8 cellular contexts compared by ENCODE assay signal in genomic region chr19:18274776-18275356, GRCh38. TPM values are rescaled to one million over a fixed set of nuclear protein-coding genes. Genes with fewer than 3 reads are reported as not detected.
DNase-seq lines count a peak whose midpoint lies in the region; ATAC-seq and TF ChIP-seq lines count a peak whose summit lies in the region.

No MANE protein-coding gene starts in this region.

- no peaks in the 10 kb centered on the region for H3K9me3 Mint-ChIP-seq in type B pancreatic cell

- H3K9ac ChIP-seq in colonic mucosa (ENCODE audit: low read depth in 2 of 2, low read length in 2 of 2): peak overlapping the region; percentile 0 to 49

- H3K4me1 Mint-ChIP-seq in type B pancreatic cell (ENCODE audit: unreplicated experiment): peaks cover 5% of the 10 kb centered on the region

- peaks cover 21% of the 10 kb centered on the region for H3K4me1 ChIP-seq in colonic mucosa

- intact Hi-C loops in colonic mucosa (cut with DNase I): no loop called here

- H3K27ac Mint-ChIP-seq in type B pancreatic cell: peak overlapping the region; percentile 82

- H3K4me3 ChIP-seq in colonic mucosa: no peak overlapping the region

- peak overlapping the region; percentile 71 for H3K27ac ChIP-seq in colonic mucosa

- H3K27me3 ChIP-seq in colonic mucosa: no peaks in the 10 kb centered on the region

- peaks cover 4% of the 10 kb centered on the region for H3K27me3 Mint-ChIP-seq in type B pancreatic cell

- DNase-seq in GM04504 (ENCODE audit: low read depth) (peak; percentile 83), OCI-M1 (lab: John Stamatoyannopoulos, UW) (peak; percentile 89), colonic mucosa (peak; percentile 92), lung microvascular endothelial cell (ENCODE audit: low read depth in 2 of 2) (peak; percentile 87), type B pancreatic cell (ENCODE audit: extremely low spot score, unreplicated experiment) (no peak), NCI-H748 treated with DMSO at 0.1 percent for 48 hours (lab: John Stamatoyannopoulos, UW) (no peak)

- H3K9me3 ChIP-seq in colonic mucosa: no peaks in the 10 kb centered on the region

- peaks cover 3% of the 10 kb centered on the region for H3K36me3 ChIP-seq in colonic mucosa

- no peak overlapping the region for H3K4me3 Mint-ChIP-seq in type B pancreatic cell

- TF ChIP-seq CTCF in colonic mucosa (IDR thresholded peaks at IDR 0.05) (no peak), type B pancreatic cell (conservative IDR thresholded peaks at IDR 0.05) (no peak)

- peaks cover 8% of the 10 kb centered on the region for H3K36me3 Mint-ChIP-seq in type B pancreatic cell

- ATAC-seq in HG02678 (IDR thresholded peaks at IDR 0.05; ENCODE audit: unreplicated experiment) (no peak), GM21786 (IDR thresholded peaks at IDR 0.05; ENCODE audit: unreplicated experiment) (no peak)

RNA-seq across cellular contexts. Expression of gene IQCN, which starts 0.6 kb away (rescaled TPM):
- total RNA-seq in colonic mucosa (1 to 10 TPM; 1.7 to 3.0 TPM), lung microvascular endothelial cell (under 0.01 TPM in 2 replicates), type B pancreatic cell (ENCODE audit: low replicate concordance) (7.8 and 10.2 TPM in 2 replicates)

RNA-seq across cellular contexts. Expression of gene JUND, which starts 6.6 kb away (rescaled TPM):
- 100 to 1,000 TPM; 177 to 418 TPM for total RNA-seq in colonic mucosa
- 55.4 and 117 TPM in 2 replicates for total RNA-seq in lung microvascular endothelial cell
- 126 and 232 TPM in 2 replicates for total RNA-seq in type B pancreatic cell (ENCODE audit: low replicate concordance)

RNA-seq across cellular contexts. Expression of gene LSM4, which starts 48.0 kb away (rescaled TPM):
- 100 to 1,000 TPM; 128 to 308 TPM for total RNA-seq in colonic mucosa
- total RNA-seq in lung microvascular endothelial cell: 86.1 and 110 TPM in 2 replicates
- 196 and 223 TPM in 2 replicates for total RNA-seq in type B pancreatic cell (ENCODE audit: low replicate concordance)

RNA-seq across cellular contexts. Expression of gene PDE4C, which starts 48.6 kb away (rescaled TPM):
- 1 to 10 TPM; 2.1 TPM for total RNA-seq in colonic mucosa
- total RNA-seq in lung microvascular endothelial cell: under 0.01 TPM in 2 replicates
- total RNA-seq in type B pancreatic cell (ENCODE audit: low replicate concordance): 0.33 and 0.89 TPM in 2 replicates

Comparison
In these comparisons a context has a peak if more than half of its experiments do, and no peak if none do; other contexts are left out.
1. DNase-seq: peak in GM04504 (single experiment), OCI-M1 (single experiment), colonic mucosa (single experiment) and lung microvascular endothelial cell (2 of 2); none in type B pancreatic cell (single experiment) and NCI-H748 treated with DMSO at 0.1 percent for 48 hours (single experiment).